Comparison of ENCODE assay signal across 21 cellular contexts in genomic region chr5:33848554-33848953, GRCh38. TPM values are rescaled to one million over a fixed set of nuclear protein-coding genes. Genes with fewer than 3 reads are reported as not detected.
DNase-seq lines count a peak whose midpoint lies in the region; ATAC-seq, FAIRE-seq and TF ChIP-seq lines count a peak whose summit lies in the region.
"Had no signal": no experiment of that assay in that cellular context is flagged by ENCODE, and none has a peak within 500 bp of the region (broad histone marks: within the 10 kb centered on the region; RNA-seq: fewer than 3 reads in every experiment).

No MANE protein-coding gene starts in this region.

- no peaks in the 10 kb centered on the region for H3K27me3 ChIP-seq in OCI-LY3 (ENCODE audit: low read depth, low read length)
- H3K27me3 ChIP-seq in small intestine (ENCODE audit: control insufficient read depth in 2 of 2, insufficient read depth in 2 of 2, low read length in 2 of 2), result no peaks in the 10 kb centered on the region
- H3K27me3 ChIP-seq: brain microvascular endothelial cell, foreskin keratinocyte, right lobe of liver had no signal

- WGBS in small intestine, 3 donors, result 75 to 87% (median 82%) methylated on average over 2 of the region's 2 CpGs

- H3K9me3 ChIP-seq in OCI-LY3 (ENCODE audit: insufficient read depth, low read length), result peaks cover 4% of the 10 kb centered on the region; the same call in 1 of the 2 replicates
- H3K9me3 ChIP-seq in small intestine (ENCODE audit: control insufficient read depth, low read depth), result no peaks in the 10 kb centered on the region
- H3K9me3 ChIP-seq: BE2C, right lobe of liver had no signal

- H3K4me2 ChIP-seq in OCI-LY3 (ENCODE audit: low read length), result peak overlapping the region; percentile 53

- peak; percentile 19 for ATAC-seq in GM18861 (IDR thresholded peaks at IDR 0.05; ENCODE audit: unreplicated experiment)
- peak; percentile 36 for ATAC-seq in GM21515 (IDR thresholded peaks at IDR 0.05; ENCODE audit: unreplicated experiment)
- ATAC-seq in HG03066 (IDR thresholded peaks at IDR 0.05; ENCODE audit: low read depth, unreplicated experiment), result peak; percentile 29
- ATAC-seq in GM19455 (IDR thresholded peaks at IDR 0.05; ENCODE audit: unreplicated experiment), result no peak
- ATAC-seq: foreskin keratinocyte; HCT116; right lobe of liver; stimulated activated naive CD8-positive, alpha-beta T cell treated with anti-CD3 and anti-CD28 coated beads, Interleukin-15, amount 100 ng/mL, for 72 hours had no signal

- no peak for TF ChIP-seq CTCF in OCI-LY3 (IDR thresholded peaks at IDR 0.05; ENCODE audit: low read depth, low read length)

- H3K36me3 ChIP-seq in OCI-LY3 (replicated peaks; ENCODE audit: low read depth, low read length) (peaks cover 9% of the 10 kb centered on the region), small intestine (ENCODE audit: control insufficient read depth in 2 of 2, insufficient read depth in 2 of 2, low read length in 2 of 2) (no peaks in the 10 kb centered on the region)
- H3K36me3 ChIP-seq: BE2C, right lobe of liver had no signal

- peak overlapping the region; percentile 18; the same call in 1 of the 2 replicates for H3K9ac ChIP-seq in OCI-LY3 (ENCODE audit: low read length)

- FAIRE-seq in small intestine (lab: Jason Lieb, UNC), result no peak

- no peaks in the 10 kb centered on the region for H3K79me2 ChIP-seq in OCI-LY3 (ENCODE audit: low read length)

- no peak for DNase-seq in hypothalamus (lab: John Stamatoyannopoulos, UW)
- DNase-seq in DMS79 treated with DMSO at 0.1 percent for 48 hours (lab: John Stamatoyannopoulos, UW), result no peak
- DNase-seq in small intestine, result no peak
- DNase-seq: activated CD4-positive, alpha-beta memory T cell treated with anti-CD3 and anti-CD28 coated beads for 36 hours; BE2C; brain microvascular endothelial cell; effector CD4-positive, alpha-beta T cell; foreskin keratinocyte; mammary epithelial cell; NCI-H2081 treated with DMSO at 0.1 percent for 48 hours; NCI-H82; right lobe of liver; Right ventricle myocardium superior; stimulated activated naive CD8-positive, alpha-beta T cell treated with anti-CD3 and anti-CD28 coated beads, Interleukin-15, amount 100 ng/mL, for 72 hours; T1000 had no signal

- H4K20me1 ChIP-seq in OCI-LY3 (ENCODE audit: insufficient read depth, low read length), result no peaks in the 10 kb centered on the region

- no peak overlapping the region for H3K4me3 ChIP-seq in OCI-LY3 (ENCODE audit: low read length)
- no peak overlapping the region for H3K4me3 ChIP-seq in small intestine (ENCODE audit: low read depth in 1 of 2, low read length in 2 of 2)
- H3K4me3 ChIP-seq: right lobe of liver had no signal

- H3K27ac ChIP-seq in OCI-LY3 (ENCODE audit: low read length), result peak overlapping the region; percentile 83
- H3K27ac ChIP-seq in small intestine (ENCODE audit: low read depth in 1 of 2, low read length in 1 of 2), result no peak overlapping the region
- H3K27ac ChIP-seq: brain microvascular endothelial cell, foreskin keratinocyte, right lobe of liver had no signal

- H2AFZ ChIP-seq in OCI-LY3 (ENCODE audit: low read depth, low read length), result no peak overlapping the region

- H3K4me1 ChIP-seq in OCI-LY3 (ENCODE audit: low read length) (peaks cover 63% of the 10 kb centered on the region), small intestine (ENCODE audit: control insufficient read depth in 2 of 2, insufficient read depth in 1 of 2, low read depth in 1 of 2, low read length in 1 of 2) (no peaks in the 10 kb centered on the region)
- H3K4me1 ChIP-seq: BE2C, foreskin keratinocyte, right lobe of liver had no signal

RNA-seq across cellular contexts. Expression of gene ADAMTS12, which starts 43.2 kb away (rescaled TPM):
- under 1 TPM in 2 of 3 donors, not detected in 1; 0.37 to 0.54 TPM for polyA plus RNA-seq in small intestine
